ENCODE assay signal across 8 cellular contexts in genomic region chr15:101489236-101489632, GRCh38. TPM values are rescaled to one million over a fixed set of nuclear protein-coding genes. Genes with fewer than 3 reads are reported as not detected.
DNase-seq lines count a peak whose midpoint lies in the region; ATAC-seq and TF ChIP-seq lines count a peak whose summit lies in the region.

No MANE protein-coding gene starts in this region.

- peak; percentile 14 for DNase-seq in Caki2 (ENCODE audit: low read depth)
- DNase-seq in HT-29 (ENCODE audit: low spot score) = peak; percentile 61
- peak; percentile 50 for DNase-seq in MCF 10A (ENCODE audit: unreplicated experiment)
- no peak for DNase-seq in lung (ENCODE audit: low spot score)
- DNase-seq in DMS79 treated with DMSO at 0.1 percent for 48 hours (lab: John Stamatoyannopoulos, UW) = no peak
- DNase-seq in SK-N-DZ (ENCODE audit: low spot score) = no peak
- no peak for DNase-seq in activated gamma-delta T cell (lab: John Stamatoyannopoulos, UW)
- no peak for DNase-seq in middle frontal gyrus (ENCODE audit: extremely low spot score, low spot score)

- intact Hi-C loops in MCF 10A (cut with micrococcal nuclease) = no loop called here

- no peak overlapping the region for H3K27ac Mint-ChIP-seq in MCF 10A (ENCODE audit: low read depth, unreplicated experiment)

- H3K27me3 Mint-ChIP-seq in MCF 10A (ENCODE audit: insufficient read depth, unreplicated experiment) = peaks cover 5% of the 10 kb centered on the region

- no TSS peak for BruUV-seq in MCF 10A (replicated peaks; lab: Mats Ljungman, UMichigan)

- CTCF ChIA-PET in MCF 10A (lab: Yijun Ruan, JAX) = no interaction called here

- no peaks in the 10 kb centered on the region for H3K9me3 Mint-ChIP-seq in MCF 10A (ENCODE audit: unreplicated experiment)

- peaks cover 0 to 10% of the 10 kb centered on the region in 2 donors for H3K4me1 ChIP-seq in lung (ENCODE audit: control insufficient read depth in 2 of 2, insufficient read depth in 2 of 2, low read length in 2 of 2)

- 0 to 1% methylated on average over 10 to 70 of the region's 70 CpGs for WGBS in lung, 2 donors

- no peaks in the 10 kb centered on the region for H3K4me1 Mint-ChIP-seq in MCF 10A (ENCODE audit: insufficient read depth, unreplicated experiment)

- no peaks in the 10 kb centered on the region for H3K27me3 ChIP-seq in lung (ENCODE audit: control insufficient read depth, insufficient read depth)

- H3K27ac ChIP-seq in lung (ENCODE audit: low read depth in 1 of 2, low read length in 1 of 2) = no peak overlapping the region

- POLR2A ChIA-PET in MCF 10A (lab: Yijun Ruan, JAX) = interaction anchor here (1.4 kb wide), 1 partner anchor 195 kb away, joined by 3 read pairs; no protein-coding TSS in a partner anchor

- H3K36me3 Mint-ChIP-seq in MCF 10A (ENCODE audit: insufficient read depth, unreplicated experiment) = peaks cover 12% of the 10 kb centered on the region

- H3K4me3 ChIP-seq in lung = peak overlapping the region; percentile 43

- TF ChIP-seq CTCF in MCF 10A (IDR thresholded peaks at IDR 0.05; ENCODE audit: unreplicated experiment) (no peak), lung (IDR thresholded peaks at IDR 0.05; ENCODE audit: control extremely low read depth, extremely low read depth) (no peak)

- in situ Hi-C loops in Caki2 (cut with HindIII; ENCODE audit: low pct_unique_long_range_greater_than_20kb, low sequenced_read_pairs) = no loop called here

- peaks cover 0 to 3% of the 10 kb centered on the region in 2 donors for H3K9me3 ChIP-seq in lung (ENCODE audit: control insufficient read depth in 2 of 2, insufficient read depth in 1 of 2, low read length in 1 of 2)

- H3K36me3 ChIP-seq in lung (ENCODE audit: control insufficient read depth in 2 of 2, insufficient read depth in 2 of 2, low read length in 2 of 2) = no peaks in the 10 kb centered on the region

- H3K4me3 Mint-ChIP-seq in MCF 10A (ENCODE audit: unreplicated experiment) = peak overlapping the region; percentile 54

- ATAC-seq in lung (ENCODE audit: insufficient read depth, low FRiP score) = no peak

RNA-seq across cellular contexts. Expression of gene PCSK6, which starts 0.3 kb away (rescaled TPM):
- 5.5 and 9.4 TPM in 2 replicates for total RNA-seq in Caki2 (2014; rRNA removed; shearing (Covaris generic); ENCODE audit: low replicate concordance)
- total RNA-seq in HT-29 (2014; rRNA removed; shearing (Covaris generic)) = 79.8 and 81.0 TPM in 2 replicates
- 29.8 and 30.8 TPM in 2 replicates for total RNA-seq in MCF 10A (2022)
- total RNA-seq in lung = 10 to 100 TPM; 11.7 to 41.0 TPM
- 1 to 10 TPM; 4.6 to 5.2 TPM for polyA plus RNA-seq in lung
- not detected in 2 replicates for polyA plus RNA-seq in SK-N-DZ (2014; cell fraction: cytosol; rRNA removed)
- polyA plus RNA-seq in SK-N-DZ (2014; cell fraction: nucleus; rRNA removed) = not detected in 2 replicates

Comparison
In these comparisons a context has a peak if more than half of its experiments do, and no peak if none do; other contexts are left out.
1. DNase-seq: peak in Caki2 (single experiment), HT-29 (single experiment) and MCF 10A (single experiment); none in lung (single experiment), DMS79 treated with DMSO at 0.1 percent for 48 hours (single experiment), SK-N-DZ (single experiment), activated gamma-delta T cell (single experiment) and middle frontal gyrus (single experiment).